ENCODE assay signal across 9 cellular contexts in the genomic region with DNA sequence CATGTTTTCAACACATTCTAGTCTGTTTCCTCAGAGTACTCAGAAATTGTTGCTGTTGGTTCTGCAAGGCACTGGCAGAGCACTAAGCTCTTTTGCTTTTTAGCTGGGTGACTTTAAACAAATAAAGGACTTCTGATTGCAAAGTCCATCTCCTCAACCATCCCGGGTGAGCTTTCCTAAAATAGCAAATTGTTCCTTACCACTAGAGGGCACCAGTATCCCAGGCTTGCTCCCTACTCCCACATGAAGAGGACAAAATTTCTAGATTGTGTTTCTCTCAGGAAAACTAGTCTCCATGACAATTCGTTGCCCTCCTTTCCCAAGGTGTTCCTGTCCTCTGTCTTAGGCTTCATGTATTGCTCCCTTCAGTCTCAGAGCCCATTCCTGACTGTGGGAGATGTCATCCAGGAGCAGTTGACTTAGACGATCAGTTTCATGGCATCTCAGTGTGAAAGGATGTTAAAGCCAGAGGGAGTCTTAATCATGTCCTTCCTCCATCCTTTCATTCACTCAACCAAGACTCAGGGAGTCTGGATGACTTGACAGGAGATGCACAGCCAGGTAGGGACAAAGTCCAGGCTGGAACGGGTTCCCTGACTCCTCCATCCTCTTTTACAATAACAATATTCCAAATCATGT. TPM values are rescaled to one million over a fixed set of nuclear protein-coding genes. Genes with fewer than 3 reads are reported as not detected.
DNase-seq lines count a peak whose midpoint lies in the region; ATAC-seq, FAIRE-seq and TF ChIP-seq lines count a peak whose summit lies in the region.
"Had no signal": no experiment of that assay in that cellular context is flagged by ENCODE, and none has a peak within 500 bp of the region (broad histone marks: within the 10 kb centered on the region; RNA-seq: fewer than 3 reads in every experiment).

No MANE protein-coding gene starts in this region.

- no peak overlapping the region for H3K4me3 ChIP-seq in dorsolateral prefrontal cortex

- H3K9me3 Mint-ChIP-seq in mesothelial cell of epicardium: no peaks in the 10 kb centered on the region
- H3K9me3 Mint-ChIP-seq: central memory CD8-positive, alpha-beta T cell had no signal

- H3K4me3 Mint-ChIP-seq in mesothelial cell of epicardium: no peak overlapping the region
- H3K4me3 Mint-ChIP-seq: central memory CD8-positive, alpha-beta T cell had no signal

- ATAC-seq in GM21390 (IDR thresholded peaks at IDR 0.05; ENCODE audit: unreplicated experiment) (no peak), HG02870 (IDR thresholded peaks at IDR 0.05; ENCODE audit: unreplicated experiment) (no peak)

- peak; percentile 87 for FAIRE-seq in A204.1 (lab: Jason Lieb, UNC)

- H3K27ac Mint-ChIP-seq in mesothelial cell of epicardium: no peak overlapping the region

- TF ChIP-seq CTCF in dorsolateral prefrontal cortex (IDR thresholded peaks at IDR 0.05 in 54 of 56, conservative IDR thresholded peaks at IDR 0.05 in 2 of 56; ENCODE audit: low read depth in 1 of 56, partially characterized antibody in 56 of 56) (peak; percentile 43 to 90 (median 77)), mesothelial cell of epicardium (IDR thresholded peaks at IDR 0.05; ENCODE audit: unreplicated experiment) (peak; percentile 63)

- peak overlapping the region in 39 of 59 donors; percentile 2 to 96 (median 50) for H3K27ac ChIP-seq in dorsolateral prefrontal cortex

- no peaks in the 10 kb centered on the region for H3K36me3 Mint-ChIP-seq in mesothelial cell of epicardium

- intact Hi-C loops in dorsolateral prefrontal cortex (cut with DNase I): loop anchor here (2.0 to 5.0 kb wide), 2 partner anchors 40 to 177 kb away; a partner anchor contains a TSS

- H3K27me3 ChIP-seq in dorsolateral prefrontal cortex: peaks cover 0 to 7% (median 0%) of the 10 kb centered on the region in 45 donors

- H3K27me3 Mint-ChIP-seq in mesothelial cell of epicardium (ENCODE audit: low read depth): peaks cover 30% of the 10 kb centered on the region

- peak; percentile 17 for DNase-seq in GM04504 (ENCODE audit: low read depth)
- DNase-seq in NCI-H2227 treated with DMSO at 0.1 percent for 48 hours (lab: John Stamatoyannopoulos, UW): peak; percentile 22
- DNase-seq in dorsolateral prefrontal cortex: peak in 2 of 10 donors; percentile 23 to 25
- DNase-seq in mesothelial cell of epicardium (ENCODE audit: low spot score in 2 of 2, unreplicated experiment in 2 of 2): peak in 1 of 2 experiments; percentile 41
- DNase-seq in NCI-H2029 (lab: John Stamatoyannopoulos, UW): no peak

- H3K4me1 Mint-ChIP-seq in mesothelial cell of epicardium: peaks cover 2% of the 10 kb centered on the region
- H3K4me1 Mint-ChIP-seq: central memory CD8-positive, alpha-beta T cell had no signal

RNA-seq across cellular contexts. Expression of a gene that starts 23.8 kb away (rescaled TPM):
- total RNA-seq in dorsolateral prefrontal cortex: 100 to 1,000 TPM in 24 of 120 experiments, 10 to 100 TPM in 94, 1 to 10 TPM in 2; 4.3 to 287 (median 60.3) TPM
- not detected in 3 replicates for total RNA-seq in mesothelial cell of epicardium

RNA-seq across cellular contexts. Expression of a gene that starts 30.8 kb away (rescaled TPM):
- under 1 TPM in 2 of 120 experiments, not detected in 118; 0.29 to 0.35 TPM for total RNA-seq in dorsolateral prefrontal cortex
- total RNA-seq in mesothelial cell of epicardium: not detected in 3 replicates
